Comparison of ENCODE assay signal across 8 cellular contexts in genomic region chr22:41699264-41700104, GRCh38. TPM values are rescaled to one million over a fixed set of nuclear protein-coding genes. Genes with fewer than 3 reads are reported as not detected.
DNase-seq lines count a peak whose midpoint lies in the region; ATAC-seq, FAIRE-seq and TF ChIP-seq lines count a peak whose summit lies in the region.

Gene MEI1, plus strand, starts transcription at chr22:41699503. Its CDS starts 36 bp downstream, at chr22:41699539.

- peaks cover 5% of the 10 kb centered on the region for H3K4me1 Mint-ChIP-seq in dendritic cell treated with granulocyte-macrophage colony-stimulating factor and Interleukin-4, amounts not matched to agents 40 ng/mL and 50 ng/mL, for 4 days (ENCODE audit: low read depth)

- FAIRE-seq in GM12891 (lab: Jason Lieb, UNC) = peak; percentile 97

- peak within 1 kb of the TSS; percentile 59 for H3K4me3 Mint-ChIP-seq in dendritic cell treated with granulocyte-macrophage colony-stimulating factor and Interleukin-4, amounts not matched to agents 40 ng/mL and 50 ng/mL, for 4 days

- intact Hi-C loops in dendritic cell treated with granulocyte-macrophage colony-stimulating factor and Interleukin-4, amounts not matched to agents 40 ng/mL and 50 ng/mL, for 4 days (cut with micrococcal nuclease) = loop anchor here (10.0 kb wide), 1 partner anchor 155 kb away; no protein-coding TSS in a partner anchor

- no peaks in the 10 kb centered on the region for H3K36me3 Mint-ChIP-seq in dendritic cell treated with granulocyte-macrophage colony-stimulating factor and Interleukin-4, amounts not matched to agents 40 ng/mL and 50 ng/mL, for 4 days (ENCODE audit: low read depth)

- peak within 1 kb of the TSS; percentile 21 for H3K27ac Mint-ChIP-seq in dendritic cell treated with granulocyte-macrophage colony-stimulating factor and Interleukin-4, amounts not matched to agents 40 ng/mL and 50 ng/mL, for 4 days

- H3K27me3 Mint-ChIP-seq in dendritic cell treated with granulocyte-macrophage colony-stimulating factor and Interleukin-4, amounts not matched to agents 40 ng/mL and 50 ng/mL, for 4 days = peaks cover 5% of the 10 kb centered on the region

- ATAC-seq in HG02798 (IDR thresholded peaks at IDR 0.05; ENCODE audit: poor library complexity, unreplicated experiment) (no peak), GM21390 (IDR thresholded peaks at IDR 0.05; ENCODE audit: unreplicated experiment) (no peak)

- TF ChIP-seq POLR2A in GM12891 (IDR thresholded peaks at IDR 0.05; ENCODE audit: low read depth, low read length) = no peak

- DNase-seq in GM12891 (ENCODE audit: insufficient read length, low spot score) (peak; percentile 93), mesenteric fat pad (ENCODE audit: low spot score) (peak; percentile 95), OCI-M2 (lab: John Stamatoyannopoulos, UW; ENCODE audit: unreplicated experiment) (no peak)
- peak; percentile 87 to 90 for DNase-seq in activated CD4-positive, alpha-beta T cell treated with anti-CD3 and anti-CD28 coated beads, Interleukin-2, amount 50 U/mL, for 24 hours (ENCODE audit: low read depth in 1 of 2, low spot score in 1 of 2)
- DNase-seq in stimulated activated CD8-positive, alpha-beta memory T cell treated with anti-CD3 and anti-CD28 coated beads, Interleukin-15, amount 100 ng/mL, for 4 hours (ENCODE audit: low read depth in 2 of 2) = peak; percentile 71 to 79

- no peaks in the 10 kb centered on the region for H3K9me3 Mint-ChIP-seq in dendritic cell treated with granulocyte-macrophage colony-stimulating factor and Interleukin-4, amounts not matched to agents 40 ng/mL and 50 ng/mL, for 4 days

TF ChIP-seq in GM12891, 5 proteins besides CTCF, POLR2A, EP300 and RAD21:
- TF ChIP-seq TAF1 (IDR thresholded peaks at IDR 0.05; ENCODE audit: low read depth, low read length) (0 out of 2 replicates have a peak, but pooled peaks have one; percentile 11), SPI1 (IDR thresholded peaks at IDR 0.05; ENCODE audit: low read depth, low read length) (no peak)

RNA-seq across cellular contexts. Expression of gene MEI1, which starts in this region (rescaled TPM):
- 26.0 TPM for polyA plus RNA-seq in GM12891 (2012; ENCODE audit: low read depth, missing spikeins)
- 2.2 TPM for total RNA-seq in mesenteric fat pad
